Comparison of ENCODE assay signal across 1 cellular context in genomic region chr17:1724869-1725641, GRCh38.
TF ChIP-seq lines count a peak whose summit lies in the region.

No MANE protein-coding gene starts in this region.

TF ChIP-seq in IMR-90, 13 proteins besides CTCF, POLR2A, EP300 and RAD21 (continued from another document):
- no peak for TF ChIP-seq ELK1 (IDR thresholded peaks at IDR 0.05; ENCODE audit: borderline replicate concordance, low read depth, low read length)
